Comparison of ENCODE assay signal across 8 cellular contexts in the genomic region with DNA sequence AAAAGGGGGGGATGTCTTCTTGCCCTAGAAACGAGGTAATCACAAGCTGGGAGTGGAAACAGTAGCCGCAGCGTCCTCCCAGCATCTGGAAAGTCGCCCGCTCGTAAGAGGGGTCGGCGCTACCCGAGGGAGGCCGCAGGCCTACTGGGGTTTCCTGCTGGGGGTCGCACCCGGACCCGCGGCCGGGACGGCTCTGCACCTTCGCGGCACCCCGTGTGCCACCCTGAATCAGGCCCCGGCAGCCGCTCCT. TPM values are rescaled to one million over a fixed set of nuclear protein-coding genes. Genes with fewer than 3 reads are reported as not detected.
DNase-seq lines count a peak whose midpoint lies in the region; ATAC-seq, FAIRE-seq and TF ChIP-seq lines count a peak whose summit lies in the region.

No MANE protein-coding gene starts in this region.

- H3K4me3 ChIP-seq in esophagus (ENCODE audit: low read depth in 1 of 2, low read length in 2 of 2) (peak overlapping the region; percentile 80 to 87), pancreas (peak overlapping the region; percentile 74 to 88 (median 84))

- ATAC-seq in GM21528 (IDR thresholded peaks at IDR 0.05; ENCODE audit: low FRiP score, unreplicated experiment) (peak; percentile 7), pancreas (peak in 2 of 4 donors; percentile 0 to 1), GM18867 (IDR thresholded peaks at IDR 0.05; ENCODE audit: unreplicated experiment) (no peak), HG02852 (IDR thresholded peaks at IDR 0.05; ENCODE audit: unreplicated experiment) (no peak)

- FAIRE-seq in pancreas (lab: Jason Lieb, UNC), result no peak

- H3K4me1 ChIP-seq in esophagus (ENCODE audit: control insufficient read depth in 2 of 2, insufficient read depth in 2 of 2, low read length in 1 of 2), result no peaks in the 10 kb centered on the region
- peaks cover 16 to 41% (median 18%) of the 10 kb centered on the region in 3 donors for H3K4me1 ChIP-seq in pancreas

- intact Hi-C loops in pancreas (cut with DNase I), result no loop called here

- 0 to 1% methylated on average over 21 of the region's 21 CpGs for WGBS in esophagus, 2 donors
- WGBS in pancreas, 2 donors, result 0% methylated on average over 21 of the region's 21 CpGs

- DNase-seq in OCI-M1 (lab: John Stamatoyannopoulos, UW), result peak; percentile 70
- DNase-seq in pancreas, result no peak
- no peak for DNase-seq in epidermal melanocyte (ENCODE audit: insufficient read length, low spot score)
- no peak for DNase-seq in DMS114 treated with DMSO at 0.1 percent for 48 hours (lab: John Stamatoyannopoulos, UW; ENCODE audit: unreplicated experiment)

- no peak for TF ChIP-seq CTCF in pancreas (IDR thresholded peaks at IDR 0.05)

- no peaks in the 10 kb centered on the region for H3K36me3 ChIP-seq in esophagus (ENCODE audit: control insufficient read depth in 2 of 2, insufficient read depth in 2 of 2, low read length in 1 of 2)
- H3K36me3 ChIP-seq in pancreas, result no peaks in the 10 kb centered on the region

- H3K27me3 ChIP-seq in esophagus (ENCODE audit: control insufficient read depth in 1 of 2, insufficient read depth in 2 of 2, low read length in 2 of 2), result no peaks in the 10 kb centered on the region
- H3K27me3 ChIP-seq in pancreas, result no peaks in the 10 kb centered on the region

- H3K9me3 ChIP-seq in esophagus (ENCODE audit: control insufficient read depth in 2 of 2, insufficient read depth in 1 of 2, low read depth in 1 of 2, low read length in 1 of 2), result no peaks in the 10 kb centered on the region
- H3K9me3 ChIP-seq in pancreas, result no peaks in the 10 kb centered on the region

- H3K27ac ChIP-seq in esophagus (ENCODE audit: low read depth in 2 of 2, low read length in 1 of 2) (peak overlapping the region; percentile 98 to 99), pancreas (peak overlapping the region; percentile 97 to 100 (median 99))

RNA-seq across cellular contexts. Expression of gene ZBTB25, which starts 0.5 kb away (rescaled TPM):
- 1 to 10 TPM; 1.7 to 2.7 TPM for polyA plus RNA-seq in esophagus
- total RNA-seq in pancreas, result 1 to 10 TPM; 4.4 to 8.1 (median 5.9) TPM
- 1 to 10 TPM; 2.9 to 4.3 TPM for polyA plus RNA-seq in pancreas

RNA-seq across cellular contexts. Expression of gene ZBTB1, which starts 1.5 kb away (rescaled TPM):
- polyA plus RNA-seq in esophagus (10 to 100 TPM in 1 of 2 donors, 1 to 10 TPM in 1; 9.5 to 14.4 TPM), pancreas (10 to 100 TPM in 1 of 2 donors, 1 to 10 TPM in 1; 8.7 to 11.5 TPM)
- 10 to 100 TPM; 10.0 to 24.3 (median 12.7) TPM for total RNA-seq in pancreas

RNA-seq across cellular contexts. Expression of gene HSPA2, which starts 37.4 kb away (rescaled TPM):
- polyA plus RNA-seq in esophagus (10 to 100 TPM; 45.4 to 54.8 TPM), pancreas (1 to 10 TPM; 3.3 to 5.3 TPM)
- 1 to 10 TPM; 4.3 to 7.2 (median 5.6) TPM for total RNA-seq in pancreas

RNA-seq across cellular contexts. Expression of gene AKAP5, which starts 37.8 kb away (rescaled TPM):
- polyA plus RNA-seq in esophagus, result under 1 TPM; 0.04 to 0.06 TPM
- under 1 TPM; 0.08 to 0.37 (median 0.16) TPM for total RNA-seq in pancreas
- polyA plus RNA-seq in pancreas, result under 1 TPM; 0.04 to 0.16 TPM

RNA-seq across cellular contexts. Expression of gene PPP1R36, which starts 46.7 kb away (rescaled TPM):
- under 1 TPM; 0.26 to 0.71 TPM for polyA plus RNA-seq in esophagus
- total RNA-seq in pancreas, result 1 to 10 TPM; 2.0 to 6.8 (median 4.5) TPM
- polyA plus RNA-seq in pancreas, result 1 to 10 TPM; 5.8 to 7.2 TPM

Comparison
In these comparisons a context has a peak if more than half of its experiments do, and no peak if none do; other contexts are left out.
1. RNA of gene HSPA2, which starts 37.4 kb away (polyA plus RNA-seq): 45.4 to 54.8 TPM in esophagus; 3.3 to 5.3 TPM in pancreas; every median in the first group is over 4 times any median in the second.